1 cellular context compared by ENCODE assay signal in genomic region chr6:11397622-11398450, GRCh38.
TF ChIP-seq lines count a peak whose summit lies in the region.

No MANE protein-coding gene starts in this region.

TF ChIP-seq in HepG2, 621 proteins besides CTCF, POLR2A, EP300 and RAD21 (continued from another document and continues in another):
- TF ChIP-seq ZNF574 (CRISPR knock-in tag; IDR thresholded peaks at IDR 0.05): no peak
- TF ChIP-seq HNF4A (CRISPR knock-in tag; IDR thresholded peaks at IDR 0.05): no peak
- no peak for TF ChIP-seq ZNF34 (CRISPR knock-in tag; IDR thresholded peaks at IDR 0.05; ENCODE audit: borderline replicate concordance)
- no peak for TF ChIP-seq NFKB2 (CRISPR knock-in tag; IDR thresholded peaks at IDR 0.05; ENCODE audit: borderline replicate concordance)
- TF ChIP-seq ZNF12 (CRISPR knock-in tag; IDR thresholded peaks at IDR 0.05): no peak
- no peak for TF ChIP-seq ZBTB37 (CRISPR knock-in tag; IDR thresholded peaks at IDR 0.05)
- no peak for TF ChIP-seq ZNF773 (CRISPR knock-in tag; IDR thresholded peaks at IDR 0.05; ENCODE audit: borderline replicate concordance)
- TF ChIP-seq ZGPAT (CRISPR knock-in tag; IDR thresholded peaks at IDR 0.05): 0 out of 2 replicates have a peak, but pooled peaks have one; percentile 1
- TF ChIP-seq IKZF4 (CRISPR knock-in tag; IDR thresholded peaks at IDR 0.05; ENCODE audit: borderline replicate concordance, low read depth, not compliant biosample characterization): no peak
- TF ChIP-seq ZNF883 (CRISPR knock-in tag; IDR thresholded peaks at IDR 0.05; ENCODE audit: not compliant biosample characterization): no peak
- TF ChIP-seq ATRX (CRISPR knock-in tag; IDR thresholded peaks at IDR 0.05; ENCODE audit: borderline replicate concordance): no peak
- no peak for TF ChIP-seq MAFF (IDR thresholded peaks at IDR 0.05; ENCODE audit: low read depth, low read length)
- no peak for TF ChIP-seq ZNF790 (CRISPR knock-in tag; IDR thresholded peaks at IDR 0.05; ENCODE audit: borderline replicate concordance)
- no peak for TF ChIP-seq GTF2F1 (IDR thresholded peaks at IDR 0.05; ENCODE audit: low read length)
- TF ChIP-seq ZNF3 (CRISPR knock-in tag; IDR thresholded peaks at IDR 0.05): no peak
- TF ChIP-seq ZNF160 (CRISPR knock-in tag; IDR thresholded peaks at IDR 0.05): no peak
- TF ChIP-seq JUN (CRISPR knock-in tag; IDR thresholded peaks at IDR 0.05): no peak
- no peak for TF ChIP-seq ZNF549 (CRISPR knock-in tag; IDR thresholded peaks at IDR 0.05)
- TF ChIP-seq ZNF672 (CRISPR knock-in tag; IDR thresholded peaks at IDR 0.05): no peak
- no peak for TF ChIP-seq ZNF30 (CRISPR knock-in tag; IDR thresholded peaks at IDR 0.05)
- TF ChIP-seq SRSF9 (IDR thresholded peaks at IDR 0.05; ENCODE audit: borderline replicate concordance, insufficient read depth, low read depth, low read length, poor library complexity, severe bottlenecking): no peak
- TF ChIP-seq ZFP41 (CRISPR knock-in tag; IDR thresholded peaks at IDR 0.05; ENCODE audit: borderline replicate concordance): no peak
- TF ChIP-seq ZNF558 (CRISPR knock-in tag; IDR thresholded peaks at IDR 0.05; ENCODE audit: borderline replicate concordance): no peak
- peak; percentile 27 for TF ChIP-seq CCAR2 (optimal IDR thresholded peaks at IDR 0.05; ENCODE audit: low read depth, low read length)
- no peak for TF ChIP-seq GATA4 (IDR thresholded peaks at IDR 0.05; ENCODE audit: borderline replicate concordance, low read depth)
- no peak for TF ChIP-seq THYN1 (CRISPR knock-in tag; IDR thresholded peaks at IDR 0.05; ENCODE audit: borderline replicate concordance, low read depth)
- TF ChIP-seq RORA (CRISPR knock-in tag; IDR thresholded peaks at IDR 0.05): no peak
- no peak for TF ChIP-seq FOXC1 (CRISPR knock-in tag; IDR thresholded peaks at IDR 0.05; ENCODE audit: borderline replicate concordance)
- no peak for TF ChIP-seq ZNF772 (CRISPR knock-in tag; IDR thresholded peaks at IDR 0.05)
- TF ChIP-seq CCDC6 (CRISPR knock-in tag; IDR thresholded peaks at IDR 0.05): no peak
- TF ChIP-seq ZSCAN29 (CRISPR knock-in tag; conservative IDR thresholded peaks at IDR 0.05): no peak
- no peak for TF ChIP-seq IRF2 (CRISPR knock-in tag; IDR thresholded peaks at IDR 0.05)
- no peak for TF ChIP-seq ATF6 (CRISPR knock-in tag; conservative IDR thresholded peaks at IDR 0.05)
- TF ChIP-seq PHF8 (CRISPR knock-in tag; IDR thresholded peaks at IDR 0.05): no peak
- TF ChIP-seq PCBP2 (optimal IDR thresholded peaks at IDR 0.05; ENCODE audit: low read depth, low read length, poor library complexity, severe bottlenecking): no peak
- no peak for TF ChIP-seq IRX3 (CRISPR knock-in tag; IDR thresholded peaks at IDR 0.05; ENCODE audit: borderline replicate concordance, low read depth)
- TF ChIP-seq ZBTB42 (CRISPR knock-in tag; IDR thresholded peaks at IDR 0.05): no peak
- TF ChIP-seq DR1 (CRISPR knock-in tag; IDR thresholded peaks at IDR 0.05): no peak
- TF ChIP-seq ZNF44 (CRISPR knock-in tag; IDR thresholded peaks at IDR 0.05): 0 out of 2 replicates have a peak, but pooled peaks have one; percentile 38
- no peak for TF ChIP-seq ZUFSP (CRISPR knock-in tag; IDR thresholded peaks at IDR 0.05; ENCODE audit: borderline replicate concordance)
- TF ChIP-seq POGK (CRISPR knock-in tag; conservative IDR thresholded peaks at IDR 0.05): no peak
- TF ChIP-seq FOXM1 (CRISPR knock-in tag; IDR thresholded peaks at IDR 0.05): no peak
- TF ChIP-seq ZNF766 (CRISPR knock-in tag; IDR thresholded peaks at IDR 0.05; ENCODE audit: borderline replicate concordance): no peak
- no peak for TF ChIP-seq KDM5A (IDR thresholded peaks at IDR 0.05; ENCODE audit: borderline replicate concordance, low read length)
- TF ChIP-seq SRY (CRISPR knock-in tag; IDR thresholded peaks at IDR 0.05): no peak
- TF ChIP-seq ZNF317 (CRISPR knock-in tag; IDR thresholded peaks at IDR 0.05): no peak
- TF ChIP-seq ZNF256 (CRISPR knock-in tag; conservative IDR thresholded peaks at IDR 0.05): no peak
- no peak for TF ChIP-seq SIX1 (CRISPR knock-in tag; IDR thresholded peaks at IDR 0.05; ENCODE audit: borderline replicate concordance)
- TF ChIP-seq MXI1 (IDR thresholded peaks at IDR 0.05; ENCODE audit: borderline replicate concordance, low read depth, low read length): no peak
- TF ChIP-seq ZBTB2 (CRISPR knock-in tag; IDR thresholded peaks at IDR 0.05; ENCODE audit: low read depth): no peak
- TF ChIP-seq AKAP8 (CRISPR knock-in tag; IDR thresholded peaks at IDR 0.05): peak; percentile 40; the same call in 1 of the 2 replicates
- TF ChIP-seq RAD51 (IDR thresholded peaks at IDR 0.05; ENCODE audit: borderline replicate concordance): no peak
- no peak for TF ChIP-seq ZNF530 (CRISPR knock-in tag; IDR thresholded peaks at IDR 0.05; ENCODE audit: low read depth)
- TF ChIP-seq REL (CRISPR knock-in tag; conservative IDR thresholded peaks at IDR 0.05): no peak
- no peak for TF ChIP-seq SAP130 (CRISPR knock-in tag; IDR thresholded peaks at IDR 0.05; ENCODE audit: low read depth)
- no peak for TF ChIP-seq KLF16 (CRISPR knock-in tag; IDR thresholded peaks at IDR 0.05)
- no peak for TF ChIP-seq ZNF737 (CRISPR knock-in tag; IDR thresholded peaks at IDR 0.05; ENCODE audit: borderline replicate concordance)
- TF ChIP-seq PPARG (CRISPR knock-in tag; conservative IDR thresholded peaks at IDR 0.05): no peak
- TF ChIP-seq YEATS4 (CRISPR knock-in tag; IDR thresholded peaks at IDR 0.05; ENCODE audit: borderline replicate concordance): no peak
- peak; percentile 87 for TF ChIP-seq ZNF512 (CRISPR knock-in tag; IDR thresholded peaks at IDR 0.05)
- TF ChIP-seq SMYD3 (CRISPR knock-in tag; IDR thresholded peaks at IDR 0.05): no peak
- no peak for TF ChIP-seq RXRB (CRISPR knock-in tag; IDR thresholded peaks at IDR 0.05; ENCODE audit: borderline replicate concordance)
- TF ChIP-seq NFATC3 (CRISPR knock-in tag; IDR thresholded peaks at IDR 0.05): 0 out of 2 replicates have a peak, but pooled peaks have one; percentile 46
